Comparison of ENCODE assay signal across 18 cellular contexts in the genomic region with DNA sequence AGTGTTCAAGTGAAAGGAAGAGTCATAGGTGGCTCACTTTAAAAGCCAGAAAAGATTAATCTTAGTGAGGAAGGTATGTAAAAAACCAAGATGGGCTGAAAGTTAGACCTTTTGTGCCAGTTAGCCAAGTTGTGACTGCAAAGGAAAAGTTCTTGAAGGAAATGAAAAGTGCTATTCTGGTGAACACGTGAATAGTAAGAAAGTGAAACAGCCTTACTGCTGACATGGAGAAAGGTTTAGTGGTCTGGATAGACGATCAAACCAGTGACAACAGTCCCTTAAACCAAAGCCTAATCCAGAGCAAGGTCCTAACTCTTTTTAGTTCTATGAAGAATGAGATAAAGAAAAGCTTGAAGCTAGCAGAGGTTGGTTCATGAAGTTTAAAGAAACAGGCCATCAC.
A peak's percentile ranks its signal among the peaks of the same experiment; 100 is the strongest.
DNase-seq lines count a peak whose midpoint lies in the region; ATAC-seq, FAIRE-seq and TF ChIP-seq lines count a peak whose summit lies in the region.
"Had no signal": no experiment of that assay in that cellular context is flagged by ENCODE, and none has a peak within 500 bp of the region (broad histone marks: within the 10 kb centered on the region; RNA-seq: fewer than 3 reads in every experiment).

No MANE protein-coding gene starts in this region.

- H3K4me3 ChIP-seq in GM12865 (ENCODE audit: low read depth, low read length) (peak overlapping the region; percentile 35), mesendoderm (ENCODE audit: low read length) (no peak overlapping the region)
- H3K4me3 ChIP-seq: A549, colonic mucosa, heart right ventricle, psoas muscle, tibial artery had no signal

- no peak for TF ChIP-seq CTCF in GM12865 (IDR thresholded peaks at IDR 0.05; ENCODE audit: insufficient read depth, low read depth, low read length, missing control alignments)

- H3K4me2 ChIP-seq in mesendoderm (ENCODE audit: low read length) = no peak overlapping the region
- H3K4me2 ChIP-seq: A549 had no signal

- peak; percentile 87 for FAIRE-seq in GM19239 (lab: Jason Lieb, UNC)
- FAIRE-seq: A549 had no signal

- CTCF ChIA-PET in activated CD8-positive, alpha-beta T cell treated with anti-CD3 and anti-CD28 coated beads, Interleukin-2, amount 10 ng/mL, durations not matched to agents 7 days and 5 days (lab: Charles Lee) = interaction anchor here (0.8 kb wide), 1 partner anchor 13 kb away, joined by 3 read pairs; no protein-coding TSS in a partner anchor

- H3K18ac ChIP-seq in mesendoderm (ENCODE audit: low read length) = no peak overlapping the region

- H3K4ac ChIP-seq in mesendoderm (ENCODE audit: low read depth, low read length) = no peak overlapping the region

- no peak overlapping the region for H2AK5ac ChIP-seq in mesendoderm (ENCODE audit: low read length)

- peak; percentile 45 for DNase-seq in GM12865 (ENCODE audit: low read depth)
- no peak for DNase-seq in GM19239 (ENCODE audit: insufficient read length, low spot score)
- DNase-seq in activated CD8-positive, alpha-beta T cell treated with anti-CD3 and anti-CD28 coated beads, Interleukin-2, amount 10 ng/mL, durations not matched to agents 7 days and 5 days = no peak
- no peak for DNase-seq in mesendoderm
- no peak for DNase-seq in HT-29 (ENCODE audit: low spot score)
- no peak for DNase-seq in cortex of kidney (lab: John Stamatoyannopoulos, UW)
- DNase-seq: activated CD4-positive, alpha-beta T cell treated with anti-CD3 and anti-CD28 coated beads, Interleukin-2, amount 10 ng/mL, durations not matched to agents 24 days and 14 days; activated T-cell treated with anti-CD3 and anti-CD28 coated beads, Interleukin-2, amount 50 U/mL, for 4 hours; amygdala; colonic mucosa; heart right ventricle; NCI-H446 treated with DMSO at 0.1 percent for 48 hours; psoas muscle; tibial artery had no signal

- no peaks in the 10 kb centered on the region for H3K4me1 Mint-ChIP-seq in activated CD8-positive, alpha-beta T cell treated with anti-CD3 and anti-CD28 coated beads, Interleukin-2, amount 10 ng/mL, durations not matched to agents 7 days and 5 days (ENCODE audit: low read depth)
- H3K4me1 Mint-ChIP-seq: activated CD4-positive, alpha-beta T cell treated with anti-CD3 and anti-CD28 coated beads, Interleukin-2, amount 10 ng/mL, durations not matched to agents 24 days and 14 days had no signal

- no peaks in the 10 kb centered on the region for H3K79me2 ChIP-seq in mesendoderm (ENCODE audit: control insufficient read depth, insufficient read depth, low read length)

- POLR2A ChIA-PET in activated CD8-positive, alpha-beta T cell treated with anti-CD3 and anti-CD28 coated beads, Interleukin-2, amount 10 ng/mL, durations not matched to agents 7 days and 5 days (lab: Charles Lee) = no interaction called here

- no peaks in the 10 kb centered on the region for H3K36me3 ChIP-seq in mesendoderm (ENCODE audit: control insufficient read depth, insufficient read depth, low read length)
- H3K36me3 ChIP-seq: colonic mucosa, heart right ventricle, tibial artery had no signal

- no peak overlapping the region for H4K8ac ChIP-seq in mesendoderm (ENCODE audit: low read depth, low read length)

- H3K23ac ChIP-seq in mesendoderm (ENCODE audit: low read length) = no peak overlapping the region

- H3K9ac ChIP-seq in mesendoderm (ENCODE audit: low read length) = no peak overlapping the region

- no peak overlapping the region for H2BK120ac ChIP-seq in mesendoderm (ENCODE audit: low read depth, low read length)

- H3K4me3 Mint-ChIP-seq in activated CD8-positive, alpha-beta T cell treated with anti-CD3 and anti-CD28 coated beads, Interleukin-2, amount 10 ng/mL, durations not matched to agents 7 days and 5 days = no peak overlapping the region
- H3K4me3 Mint-ChIP-seq: activated CD4-positive, alpha-beta T cell treated with anti-CD3 and anti-CD28 coated beads, Interleukin-2, amount 10 ng/mL, durations not matched to agents 24 days and 14 days; activated T-cell treated with anti-CD3 and anti-CD28 coated beads, Interleukin-2, amount 50 U/mL, for 4 hours had no signal

- H2BK5ac ChIP-seq in mesendoderm (ENCODE audit: low read length) = no peak overlapping the region

- WGBS in mesendoderm (ENCODE audit: extremely low coverage, insufficient coverage, low lambda C conversion rate) = no CpG with 5 or more reads among the region's 2 CpGs

- no peak overlapping the region for H3K27ac ChIP-seq in mesendoderm (ENCODE audit: low read depth, low read length)
- H3K27ac ChIP-seq: A549, colonic mucosa, heart right ventricle, psoas muscle, tibial artery had no signal

- no peak overlapping the region for H3K56ac ChIP-seq in mesendoderm (ENCODE audit: low read length)

- H4K5ac ChIP-seq in mesendoderm (ENCODE audit: low read length) = no peak overlapping the region

- H3K79me1 ChIP-seq in mesendoderm (ENCODE audit: low read length) = no peaks in the 10 kb centered on the region

- no peaks in the 10 kb centered on the region for H3K27me3 ChIP-seq in mesendoderm (ENCODE audit: insufficient read depth, low read length, poor library complexity)
- H3K27me3 ChIP-seq: colonic mucosa, heart right ventricle, tibial artery had no signal

- no peak overlapping the region for H3K27ac Mint-ChIP-seq in activated CD8-positive, alpha-beta T cell treated with anti-CD3 and anti-CD28 coated beads, Interleukin-2, amount 10 ng/mL, durations not matched to agents 7 days and 5 days
- H3K27ac Mint-ChIP-seq: activated CD4-positive, alpha-beta T cell treated with anti-CD3 and anti-CD28 coated beads, Interleukin-2, amount 10 ng/mL, durations not matched to agents 24 days and 14 days had no signal

- H3K36me3 Mint-ChIP-seq in activated CD8-positive, alpha-beta T cell treated with anti-CD3 and anti-CD28 coated beads, Interleukin-2, amount 10 ng/mL, durations not matched to agents 7 days and 5 days (ENCODE audit: low read depth) = no peaks in the 10 kb centered on the region

- ATAC-seq in HG02642 (IDR thresholded peaks at IDR 0.05; ENCODE audit: poor library complexity, unreplicated experiment) (peak; percentile 73), HG03442 (IDR thresholded peaks at IDR 0.05; ENCODE audit: unreplicated experiment) (peak; percentile 71)
- ATAC-seq in activated CD8-positive, alpha-beta T cell treated with anti-CD3 and anti-CD28 coated beads, Interleukin-2, amount 10 ng/mL, durations not matched to agents 7 days and 5 days = no peak
- ATAC-seq: A549; activated T-cell treated with anti-CD3 and anti-CD28 coated beads, Interleukin-2, amount 50 U/mL, for 4 hours; heart right ventricle; Panc1; psoas muscle had no signal

- peaks cover 12% of the 10 kb centered on the region for H3K27me3 Mint-ChIP-seq in activated CD8-positive, alpha-beta T cell treated with anti-CD3 and anti-CD28 coated beads, Interleukin-2, amount 10 ng/mL, durations not matched to agents 7 days and 5 days (ENCODE audit: low read depth)

- H3K9me3 Mint-ChIP-seq in activated CD8-positive, alpha-beta T cell treated with anti-CD3 and anti-CD28 coated beads, Interleukin-2, amount 10 ng/mL, durations not matched to agents 7 days and 5 days (ENCODE audit: insufficient read depth) = no peaks in the 10 kb centered on the region
- H3K9me3 Mint-ChIP-seq: activated CD4-positive, alpha-beta T cell treated with anti-CD3 and anti-CD28 coated beads, Interleukin-2, amount 10 ng/mL, durations not matched to agents 24 days and 14 days; activated T-cell treated with anti-CD3 and anti-CD28 coated beads, Interleukin-2, amount 50 U/mL, for 4 hours had no signal

- H3K4me1 ChIP-seq in mesendoderm (ENCODE audit: control insufficient read depth, low read depth, low read length) = no peaks in the 10 kb centered on the region
- H3K4me1 ChIP-seq: A549, colonic mucosa, heart right ventricle, psoas muscle, tibial artery had no signal

- no peak overlapping the region for H2BK15ac ChIP-seq in mesendoderm (replicated peaks; ENCODE audit: low read depth)
